11 cellular contexts compared by ENCODE assay signal in the genomic region with DNA sequence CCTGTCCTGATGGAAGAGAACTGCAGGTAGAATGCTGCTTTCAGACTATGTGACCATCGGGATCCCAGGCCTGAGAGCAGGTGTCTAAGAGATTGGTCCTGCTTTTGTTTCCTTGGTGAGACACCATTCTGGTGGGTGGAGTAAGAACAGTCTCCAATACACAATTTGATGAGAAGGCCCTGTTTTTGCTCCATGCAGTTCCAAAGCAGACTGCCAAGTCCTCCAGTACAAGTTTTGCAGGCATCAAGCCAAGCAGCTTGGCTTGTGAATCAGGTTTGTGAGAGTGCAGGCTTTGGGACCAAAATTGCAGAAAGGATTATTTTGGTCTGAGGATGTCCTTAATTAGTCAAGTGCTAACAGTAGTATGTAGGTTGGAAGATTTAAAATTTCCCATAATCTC.
A peak's percentile ranks its signal among the peaks of the same experiment; 100 is the strongest.
DNase-seq lines count a peak whose midpoint lies in the region; ATAC-seq and TF ChIP-seq lines count a peak whose summit lies in the region.
"Had no signal": no experiment of that assay in that cellular context is flagged by ENCODE, and none has a peak within 500 bp of the region (broad histone marks: within the 10 kb centered on the region; RNA-seq: fewer than 3 reads in every experiment).

No MANE protein-coding gene starts in this region.

- H3K27me3 ChIP-seq in SK-N-SH (ENCODE audit: insufficient read depth) (no peaks in the 10 kb centered on the region), gastroesophageal sphincter (no peaks in the 10 kb centered on the region), osteoblast (ENCODE audit: insufficient read depth, low read length) (no peaks in the 10 kb centered on the region)

- no peak for TF ChIP-seq RAD21 in SK-N-SH (IDR thresholded peaks at IDR 0.05; ENCODE audit: low read length)

- WGBS in SK-N-SH (ENCODE audit: low lambda C conversion rate) = 42% methylated on average over 1 of the region's 1 CpG
- 0 to 14% methylated on average over 1 of the region's 1 CpG for WGBS in gastroesophageal sphincter (ENCODE audit: low coverage in 1 of 2), 2 donors

- DNase-seq in Ammon's horn (ENCODE audit: low spot score) (peak; percentile 83), SK-N-SH (no peak), osteoblast (ENCODE audit: insufficient read length, low spot score, missing footprints) (peak; percentile 90), NCI-H2029 (lab: John Stamatoyannopoulos, UW) (no peak), T-helper 17 cell (no peak), ACHN (no peak)
- no peak for DNase-seq in activated CD4-positive, alpha-beta T cell treated with anti-CD3 and anti-CD28 coated beads for 48 hours
- DNase-seq: activated CD4-positive, alpha-beta T cell treated with anti-CD3 and anti-CD28 coated beads, Interleukin-2, amount 50 U/mL, for 1 hour; cortex of kidney; kidney glomerular epithelial cell had no signal

- CTCF ChIA-PET in SK-N-SH (lab: Yijun Ruan, JAX) = no interaction called here

- TF ChIP-seq EP300 in SK-N-SH (IDR thresholded peaks at IDR 0.05; ENCODE audit: borderline replicate concordance in 1 of 2, low read depth in 1 of 2, low read length in 1 of 2) = no peak
- no peak for TF ChIP-seq EP300 in gastroesophageal sphincter (IDR thresholded peaks at IDR 0.05)

- TF ChIP-seq CTCF in SK-N-SH (IDR thresholded peaks at IDR 0.05) (no peak), gastroesophageal sphincter (IDR thresholded peaks at IDR 0.05) (no peak), osteoblast (IDR thresholded peaks at IDR 0.05; ENCODE audit: extremely low read depth, low read depth, low read length) (no peak)

- H3K4me3 ChIP-seq in SK-N-SH (ENCODE audit: low read depth in 2 of 2, low read length in 1 of 2) (no peak overlapping the region), gastroesophageal sphincter (no peak overlapping the region), osteoblast (ENCODE audit: insufficient read depth, low read length) (no peak overlapping the region)

- H3K4me3 Mint-ChIP-seq in T-helper 17 cell = no peak overlapping the region

- peaks cover 28% of the 10 kb centered on the region; the same call in 1 of the 2 replicates for H3K79me2 ChIP-seq in SK-N-SH (ENCODE audit: insufficient read depth)
- peaks cover 45% of the 10 kb centered on the region for H3K79me2 ChIP-seq in osteoblast (ENCODE audit: insufficient read depth, low read length)

- ATAC-seq in gastroesophageal sphincter (peak; percentile 69), T-helper 17 cell (no peak)

- H3K4me1 Mint-ChIP-seq in T-helper 17 cell = peaks cover 13% of the 10 kb centered on the region

- H3K36me3 Mint-ChIP-seq in T-helper 17 cell (ENCODE audit: low read depth) = peaks cover 3% of the 10 kb centered on the region

- no peaks in the 10 kb centered on the region for H3K27me3 Mint-ChIP-seq in T-helper 17 cell

- in situ Hi-C loops in ACHN (cut with HindIII; ENCODE audit: low pct_ligation_motif_present, low pct_unique_long_range_greater_than_20kb, low sequenced_read_pairs) = no loop called here

- no peak overlapping the region for H3K4me2 ChIP-seq in SK-N-SH
- no peak overlapping the region for H3K4me2 ChIP-seq in osteoblast (ENCODE audit: insufficient read depth, low read length)

- H2AFZ ChIP-seq in SK-N-SH (ENCODE audit: low read depth) (no peak overlapping the region), osteoblast (ENCODE audit: low read length) (no peak overlapping the region)

- 0 out of 4 replicates have a peak overlapping the region, but pooled peaks of 1 of the 2 experiments have one; percentile 7 for H3K27ac ChIP-seq in SK-N-SH (ENCODE audit: low read depth in 2 of 2, low read length in 1 of 2)
- peak overlapping the region; percentile 59 to 74 (median 66) for H3K27ac ChIP-seq in gastroesophageal sphincter
- no peak overlapping the region for H3K27ac ChIP-seq in osteoblast (ENCODE audit: low read depth, low read length)

- H3F3A ChIP-seq in SK-N-SH (replicated peaks; ENCODE audit: insufficient read depth) = peaks cover 7% of the 10 kb centered on the region

- no peaks in the 10 kb centered on the region for H3K9me2 ChIP-seq in SK-N-SH

- TF ChIP-seq POLR2A in gastroesophageal sphincter (IDR thresholded peaks at IDR 0.05) = no peak

- H3K36me3 ChIP-seq in SK-N-SH (replicated peaks in 1 of 2; ENCODE audit: control insufficient read depth in 1 of 2, insufficient read depth in 2 of 2, low read length in 1 of 2) (peaks cover 0 to 6% of the 10 kb centered on the region in 2 experiments), gastroesophageal sphincter (peaks cover 0 to 9% of the 10 kb centered on the region in 2 donors), osteoblast (ENCODE audit: insufficient read depth, low read length) (no peaks in the 10 kb centered on the region)

- H3K27ac Mint-ChIP-seq in T-helper 17 cell = no peak overlapping the region

- H3K9ac ChIP-seq in SK-N-SH = no peak overlapping the region

- no peaks in the 10 kb centered on the region for H3K9me3 ChIP-seq in SK-N-SH
- no peaks in the 10 kb centered on the region for H3K9me3 ChIP-seq in gastroesophageal sphincter
- no peaks in the 10 kb centered on the region for H3K9me3 ChIP-seq in osteoblast (ENCODE audit: low read depth, low read length)
- no peaks in the 10 kb centered on the region for H3K9me3 ChIP-seq in T-helper 17 cell (ENCODE audit: control insufficient read depth, low read length, poor library complexity, severe bottlenecking)

- H3K4me1 ChIP-seq in SK-N-SH (ENCODE audit: control insufficient read depth in 1 of 2, insufficient read depth in 2 of 2, low read depth in 1 of 2, low read length in 1 of 2) (peaks cover 5 to 6% of the 10 kb centered on the region in 2 experiments; a peak in 3 of 4 replicates), gastroesophageal sphincter (peaks cover 15 to 60% (median 22%) of the 10 kb centered on the region in 3 donors), osteoblast (ENCODE audit: insufficient read depth, low read length) (peaks cover 15% of the 10 kb centered on the region)

- POLR2A ChIA-PET in SK-N-SH (lab: Yijun Ruan, JAX) = no interaction called here

- H4K20me1 ChIP-seq in SK-N-SH (ENCODE audit: insufficient read depth) = no peaks in the 10 kb centered on the region
- no peaks in the 10 kb centered on the region for H4K20me1 ChIP-seq in osteoblast (ENCODE audit: insufficient read depth, low read length)

TF ChIP-seq in SK-N-SH, 30 proteins besides CTCF, POLR2A, EP300 and RAD21:
- TF ChIP-seq NFIC (IDR thresholded peaks at IDR 0.05; ENCODE audit: borderline replicate concordance) (peak; percentile 12; the same call in 1 of the 2 replicates), MEF2A (IDR thresholded peaks at IDR 0.05; ENCODE audit: borderline replicate concordance, low read depth) (no peak)
TF ChIP-seq in SK-N-SH: peak in this region for 1.

Comparison
In these comparisons a context has a peak if more than half of its experiments do, and no peak if none do; other contexts are left out.
1. DNase-seq: peak in Ammon's horn (single experiment) and osteoblast (single experiment); none in SK-N-SH (single experiment), NCI-H2029 (single experiment), T-helper 17 cell (0 of 3), ACHN (single experiment) and activated CD4-positive, alpha-beta T cell treated with anti-CD3 and anti-CD28 coated beads for 48 hours (single experiment).